Comparison of ENCODE assay signal across 9 cellular contexts in the genomic region with DNA sequence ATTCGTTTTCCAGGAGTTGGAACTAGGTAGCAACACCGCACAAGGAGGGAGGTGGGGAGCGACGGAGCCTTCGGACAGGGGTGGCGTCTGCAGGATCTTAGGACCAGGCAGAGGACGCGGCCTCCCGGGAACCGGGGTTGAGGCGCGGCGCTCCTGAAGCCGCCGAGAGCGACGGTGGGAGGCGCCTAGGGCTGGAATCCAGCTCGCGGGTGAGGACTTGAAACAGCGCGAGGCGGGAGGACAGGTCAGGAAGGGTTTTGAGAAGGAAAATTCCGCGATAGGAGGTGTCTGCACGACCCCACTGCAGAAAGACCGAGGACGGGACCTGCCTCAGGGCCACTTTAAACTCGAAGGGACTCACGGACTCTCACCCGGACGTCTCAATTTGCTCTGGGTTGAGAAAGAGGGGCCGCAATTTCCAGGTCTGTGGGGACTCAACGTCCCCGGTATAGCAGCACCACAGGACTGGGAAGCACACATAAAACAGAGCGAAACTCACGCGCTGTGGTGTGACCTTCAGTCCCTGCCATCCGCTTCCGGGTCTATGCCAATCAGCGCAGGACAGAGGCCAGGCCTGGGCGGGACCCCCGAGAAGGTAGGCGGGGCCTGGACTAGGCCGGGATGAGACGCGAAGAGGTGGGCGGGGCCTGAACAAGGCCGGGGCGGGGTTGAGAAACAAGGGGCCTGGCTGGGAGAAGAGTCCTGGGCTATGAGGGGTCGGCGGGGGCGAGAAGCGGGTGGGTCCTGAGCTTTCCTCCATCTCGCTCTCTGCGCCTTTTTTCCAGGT. TPM values are rescaled to one million over a fixed set of nuclear protein-coding genes. Genes with fewer than 3 reads are reported as not detected.
A peak's percentile ranks its signal among the peaks of the same experiment; 100 is the strongest.
DNase-seq lines count a peak whose midpoint lies in the region; ATAC-seq and TF ChIP-seq lines count a peak whose summit lies in the region.
"Had no signal": no experiment of that assay in that cellular context is flagged by ENCODE, and none has a peak within 500 bp of the region (broad histone marks: within the 10 kb centered on the region; RNA-seq: fewer than 3 reads in every experiment).

A gene (minus strand): TSS at position 487 of the 787 bp plus-strand sequence. CDS start 7,380 bp downstream, outside the sequence.

- peak within 1 kb of the TSS; percentile 94 for H3K27ac ChIP-seq in lower lobe of right lung
- H3K27ac ChIP-seq: A549 had no signal

- ATAC-seq in HG03064 (IDR thresholded peaks at IDR 0.05; ENCODE audit: low read depth, unreplicated experiment), result peak; percentile 95
- ATAC-seq in lower lobe of right lung, result peak; percentile 100
- ATAC-seq: A549 had no signal

- peaks cover 10% of the 10 kb centered on the region for H3K36me3 ChIP-seq in lower lobe of right lung

- no peak for TF ChIP-seq CTCF in lower lobe of right lung (IDR thresholded peaks at IDR 0.05)

- H3K4me1 ChIP-seq in lower lobe of right lung, result peaks cover 12% of the 10 kb centered on the region
- H3K4me1 ChIP-seq: A549 had no signal

- intact Hi-C loops in lower lobe of right lung (cut with DNase I), result no loop called here

- DNase-seq in NK-92 (lab: John Stamatoyannopoulos, UW; ENCODE audit: unreplicated experiment), result peak; percentile 49
- DNase-seq in NK-92 treated with Interleukin-12 subunit alpha and Interleukin-12 subunit beta, amount 100 ng/mL, for 24 hours (lab: John Stamatoyannopoulos, UW), result no peak
- peak; percentile 99 for DNase-seq in NCI-H2227 (lab: John Stamatoyannopoulos, UW; ENCODE audit: unreplicated experiment)
- DNase-seq in activated CD4-positive, alpha-beta T cell treated with anti-CD3 and anti-CD28 coated beads, Interleukin-2, amount 50 U/mL, for 4 hours, result peak; percentile 86 to 87
- DNase-seq in dermis microvascular lymphatic vessel endothelial cell (ENCODE audit: low read depth in 2 of 2), result peak; percentile 89 to 96
- peak; percentile 98 for DNase-seq in lower lobe of right lung
- DNase-seq in stimulated activated CD4-positive, alpha-beta T cell treated with anti-CD3 and anti-CD28 coated beads, TNF-alpha, amount 100 ng/mL, for 1 hour (ENCODE audit: low read depth in 3 of 3, low spot score in 1 of 3), result peak; percentile 77 to 81 (median 77)

- H3K9me3 ChIP-seq in lower lobe of right lung, result no peaks in the 10 kb centered on the region

- H3K4me3 ChIP-seq in lower lobe of right lung, result peak within 1 kb of the TSS; percentile 93
- H3K4me3 ChIP-seq: A549 had no signal

- no peaks in the 10 kb centered on the region for H3K27me3 ChIP-seq in lower lobe of right lung (ENCODE audit: low read depth)

RNA-seq across cellular contexts. Expression of the gene that starts here (rescaled TPM):
- total RNA-seq in dermis microvascular lymphatic vessel endothelial cell (7.7 and 8.7 TPM in 2 replicates), lower lobe of right lung (19.7 TPM)
